In genomic region chr6:149046164-149046821, GRCh38 we compare ENCODE assay signal across 14 cellular contexts.
DNase-seq lines count a peak whose midpoint lies in the region; ATAC-seq and TF ChIP-seq lines count a peak whose summit lies in the region.
"Had no signal": no experiment of that assay in that cellular context is flagged by ENCODE, and none has a peak within 500 bp of the region (broad histone marks: within the 10 kb centered on the region; RNA-seq: fewer than 3 reads in every experiment).

No MANE protein-coding gene starts in this region.

- no peaks in the 10 kb centered on the region for H3K9me2 ChIP-seq in MM.1S (replicated peaks; ENCODE audit: insufficient read depth, low read length)

- intact Hi-C loops in activated T-helper 2 cell treated with anti-CD3 and anti-CD28 coated beads, Interferon-gamma antibody, Interleukin-2, Interleukin-4, amounts not matched to agents 10 μg/mL and 5 μg/mL and 100 μg/mL, durations not matched to agents 14 hours and 24 hours and 36 hours (cut with micrococcal nuclease) = no loop called here

- no peaks in the 10 kb centered on the region for H3F3A ChIP-seq in MM.1S (ENCODE audit: insufficient read depth, low read length)

- H3K4me2 ChIP-seq in MM.1S (ENCODE audit: low read depth, low read length) = peak overlapping the region; percentile 41

- no peak overlapping the region for H2AFZ ChIP-seq in MM.1S (ENCODE audit: low read length)

- no peaks in the 10 kb centered on the region for H3K9me3 ChIP-seq in MM.1S (replicated peaks; ENCODE audit: insufficient read depth, low read length)
- H3K9me3 ChIP-seq: adrenal gland had no signal

- H3K4me1 Mint-ChIP-seq in activated CD4-positive, alpha-beta T cell treated with anti-CD3 and anti-CD28 coated beads, Interleukin-2, amount 10 ng/mL, durations not matched to agents 7 days and 5 days = peaks cover 46% of the 10 kb centered on the region
- peaks cover 49% of the 10 kb centered on the region for H3K4me1 Mint-ChIP-seq in activated T-helper 2 cell treated with anti-CD3 and anti-CD28 coated beads, Interferon-gamma antibody, Interleukin-2, Interleukin-4, amounts not matched to agents 10 μg/mL and 5 μg/mL and 100 μg/mL, durations not matched to agents 14 hours and 24 hours and 36 hours (ENCODE audit: low read depth)
- H3K4me1 Mint-ChIP-seq in stimulated activated effector memory CD8-positive, alpha-beta T cell treated with anti-CD3 and anti-CD28 coated beads, Interleukin-12 subunit alpha, Interleukin-12 subunit beta, amount 100 ng/mL, for 72 hours = peaks cover 51% of the 10 kb centered on the region

- POLR2A ChIA-PET in activated CD4-positive, alpha-beta T cell treated with anti-CD3 and anti-CD28 coated beads, Interleukin-2, amount 10 ng/mL, durations not matched to agents 7 days and 5 days (lab: Charles Lee) = no interaction called here

- peaks cover 7% of the 10 kb centered on the region for H3K9me3 Mint-ChIP-seq in activated CD4-positive, alpha-beta T cell treated with anti-CD3 and anti-CD28 coated beads, Interleukin-2, amount 10 ng/mL, durations not matched to agents 7 days and 5 days
- H3K9me3 Mint-ChIP-seq in activated T-helper 2 cell treated with anti-CD3 and anti-CD28 coated beads, Interferon-gamma antibody, Interleukin-2, Interleukin-4, amounts not matched to agents 10 μg/mL and 5 μg/mL and 100 μg/mL, durations not matched to agents 14 hours and 24 hours and 36 hours = no peaks in the 10 kb centered on the region
- H3K9me3 Mint-ChIP-seq in stimulated activated effector memory CD8-positive, alpha-beta T cell treated with anti-CD3 and anti-CD28 coated beads, Interleukin-12 subunit alpha, Interleukin-12 subunit beta, amount 100 ng/mL, for 72 hours = peaks cover 3% of the 10 kb centered on the region

- no peak overlapping the region for H3K9ac ChIP-seq in MM.1S (ENCODE audit: low read length)

- H3K79me2 ChIP-seq in MM.1S (ENCODE audit: low read length) = no peaks in the 10 kb centered on the region

- no peaks in the 10 kb centered on the region for H3K27me3 ChIP-seq in MM.1S (replicated peaks; ENCODE audit: insufficient read depth, low read length)
- H3K27me3 ChIP-seq: adrenal gland had no signal

- no peak for DNase-seq in activated CD4-positive, alpha-beta T cell treated with anti-CD3 and anti-CD28 coated beads, Interleukin-2, amount 10 ng/mL, durations not matched to agents 7 days and 5 days
- no peak for DNase-seq in activated CD4-positive, alpha-beta T cell treated with anti-CD3 and anti-CD28 coated beads for 48 hours
- DNase-seq in MM.1S (no peak), NCI-H524 treated with DMSO at 0.1 percent for 48 hours (lab: John Stamatoyannopoulos, UW) (no peak)
- DNase-seq in activated T-helper 2 cell treated with anti-CD3 and anti-CD28 coated beads, Interferon-gamma antibody, Interleukin-2, Interleukin-4, amounts not matched to agents 10 μg/mL and 5 μg/mL and 100 μg/mL, durations not matched to agents 14 hours and 24 hours and 36 hours (ENCODE audit: low spot score) = no peak
- no peak for DNase-seq in stimulated activated effector memory CD8-positive, alpha-beta T cell treated with anti-CD3 and anti-CD28 coated beads, Interleukin-12 subunit alpha, Interleukin-12 subunit beta, amount 100 ng/mL, for 72 hours (ENCODE audit: low spot score in 2 of 2)
- DNase-seq: adrenal gland; mammary epithelial cell; nucleus accumbens; stimulated activated CD4-positive, alpha-beta T cell treated with anti-CD3 and anti-CD28 coated beads, Interleukin-4, amount 100 ng/mL, for 4 hours had no signal

- H3K4me3 ChIP-seq in MM.1S (ENCODE audit: low read length) = no peak overlapping the region
- H3K4me3 ChIP-seq: adrenal gland, SK-N-MC had no signal

- no peak for ATAC-seq in stimulated activated effector memory CD8-positive, alpha-beta T cell treated with anti-CD3 and anti-CD28 coated beads, Interleukin-12 subunit alpha, Interleukin-12 subunit beta, amount 100 ng/mL, for 72 hours
- ATAC-seq in HG03460 (IDR thresholded peaks at IDR 0.05; ENCODE audit: unreplicated experiment) = no peak
- ATAC-seq in HG03039 (IDR thresholded peaks at IDR 0.05; ENCODE audit: unreplicated experiment) = no peak

- H3K4me1 ChIP-seq in MM.1S (ENCODE audit: low read length) = peaks cover 11% of the 10 kb centered on the region
- H3K4me1 ChIP-seq: adrenal gland had no signal

- peak overlapping the region; percentile 67 for H3K27ac Mint-ChIP-seq in activated CD4-positive, alpha-beta T cell treated with anti-CD3 and anti-CD28 coated beads, Interleukin-2, amount 10 ng/mL, durations not matched to agents 7 days and 5 days
- peak overlapping the region; percentile 80 for H3K27ac Mint-ChIP-seq in activated T-helper 2 cell treated with anti-CD3 and anti-CD28 coated beads, Interferon-gamma antibody, Interleukin-2, Interleukin-4, amounts not matched to agents 10 μg/mL and 5 μg/mL and 100 μg/mL, durations not matched to agents 14 hours and 24 hours and 36 hours
- peak overlapping the region; percentile 84 for H3K27ac Mint-ChIP-seq in stimulated activated effector memory CD8-positive, alpha-beta T cell treated with anti-CD3 and anti-CD28 coated beads, Interleukin-12 subunit alpha, Interleukin-12 subunit beta, amount 100 ng/mL, for 72 hours

- no peak overlapping the region for H3K4me3 Mint-ChIP-seq in activated CD4-positive, alpha-beta T cell treated with anti-CD3 and anti-CD28 coated beads, Interleukin-2, amount 10 ng/mL, durations not matched to agents 7 days and 5 days
- peak overlapping the region; percentile 67 for H3K4me3 Mint-ChIP-seq in activated T-helper 2 cell treated with anti-CD3 and anti-CD28 coated beads, Interferon-gamma antibody, Interleukin-2, Interleukin-4, amounts not matched to agents 10 μg/mL and 5 μg/mL and 100 μg/mL, durations not matched to agents 14 hours and 24 hours and 36 hours (ENCODE audit: low read depth)
- H3K4me3 Mint-ChIP-seq in stimulated activated effector memory CD8-positive, alpha-beta T cell treated with anti-CD3 and anti-CD28 coated beads, Interleukin-12 subunit alpha, Interleukin-12 subunit beta, amount 100 ng/mL, for 72 hours = peak overlapping the region; percentile 49

- no peaks in the 10 kb centered on the region for H3K36me3 ChIP-seq in MM.1S (replicated peaks; ENCODE audit: insufficient read depth, low read length)
- H3K36me3 ChIP-seq: adrenal gland had no signal

- H3K27ac ChIP-seq in MM.1S (ENCODE audit: low read length) = no peak overlapping the region
- H3K27ac ChIP-seq: adrenal gland, SK-N-MC, VCaP had no signal

- no peak for TF ChIP-seq CTCF in MM.1S (IDR thresholded peaks at IDR 0.05; ENCODE audit: low read length)

- no peaks in the 10 kb centered on the region for H4K20me1 ChIP-seq in MM.1S (ENCODE audit: insufficient read depth, low read length)

- CTCF ChIA-PET in activated CD4-positive, alpha-beta T cell treated with anti-CD3 and anti-CD28 coated beads, Interleukin-2, amount 10 ng/mL, durations not matched to agents 7 days and 5 days (lab: Charles Lee) = interaction anchor here (0.6 to 3.6 kb wide), 20 partner anchors 10 to 490 kb away, joined by 3 to 19 read pairs (median 4); partner anchors contain the start of gene ZC3H12D

- H3K36me3 Mint-ChIP-seq in activated CD4-positive, alpha-beta T cell treated with anti-CD3 and anti-CD28 coated beads, Interleukin-2, amount 10 ng/mL, durations not matched to agents 7 days and 5 days (ENCODE audit: low read depth) = peaks cover 12% of the 10 kb centered on the region
- peaks cover 3% of the 10 kb centered on the region for H3K36me3 Mint-ChIP-seq in activated T-helper 2 cell treated with anti-CD3 and anti-CD28 coated beads, Interferon-gamma antibody, Interleukin-2, Interleukin-4, amounts not matched to agents 10 μg/mL and 5 μg/mL and 100 μg/mL, durations not matched to agents 14 hours and 24 hours and 36 hours (ENCODE audit: low read depth)
- H3K36me3 Mint-ChIP-seq in stimulated activated effector memory CD8-positive, alpha-beta T cell treated with anti-CD3 and anti-CD28 coated beads, Interleukin-12 subunit alpha, Interleukin-12 subunit beta, amount 100 ng/mL, for 72 hours = no peaks in the 10 kb centered on the region

- no peaks in the 10 kb centered on the region for H3K27me3 Mint-ChIP-seq in activated CD4-positive, alpha-beta T cell treated with anti-CD3 and anti-CD28 coated beads, Interleukin-2, amount 10 ng/mL, durations not matched to agents 7 days and 5 days
- no peaks in the 10 kb centered on the region for H3K27me3 Mint-ChIP-seq in activated T-helper 2 cell treated with anti-CD3 and anti-CD28 coated beads, Interferon-gamma antibody, Interleukin-2, Interleukin-4, amounts not matched to agents 10 μg/mL and 5 μg/mL and 100 μg/mL, durations not matched to agents 14 hours and 24 hours and 36 hours (ENCODE audit: low read depth)
